Comparison of ENCODE assay signal across 1 cellular context in genomic region chr1:203177471-203178039, GRCh38.
TF ChIP-seq lines count a peak whose summit lies in the region.

No MANE protein-coding gene starts in this region.

TF ChIP-seq in SK-N-SH treated with all-trans-retinoic acid at 6 μM for 48 hours, 23 proteins besides CTCF, POLR2A, EP300 and RAD21 (continued from another document):
- TF ChIP-seq CREB5 (CRISPR knock-in tag; IDR thresholded peaks at IDR 0.05; ENCODE audit: low read depth) (no peak), ZFP3 (CRISPR knock-in tag; IDR thresholded peaks at IDR 0.05) (no peak), BACH2 (CRISPR knock-in tag; IDR thresholded peaks at IDR 0.05; ENCODE audit: borderline replicate concordance) (no peak), CSDC2 (CRISPR knock-in tag; IDR thresholded peaks at IDR 0.05) (no peak), TCF4 (CRISPR knock-in tag; IDR thresholded peaks at IDR 0.05; ENCODE audit: borderline replicate concordance) (no peak), ISL1 (CRISPR knock-in tag; IDR thresholded peaks at IDR 0.05) (no peak)
